Comparison of ENCODE assay signal across 1 cellular context in the genomic region with DNA sequence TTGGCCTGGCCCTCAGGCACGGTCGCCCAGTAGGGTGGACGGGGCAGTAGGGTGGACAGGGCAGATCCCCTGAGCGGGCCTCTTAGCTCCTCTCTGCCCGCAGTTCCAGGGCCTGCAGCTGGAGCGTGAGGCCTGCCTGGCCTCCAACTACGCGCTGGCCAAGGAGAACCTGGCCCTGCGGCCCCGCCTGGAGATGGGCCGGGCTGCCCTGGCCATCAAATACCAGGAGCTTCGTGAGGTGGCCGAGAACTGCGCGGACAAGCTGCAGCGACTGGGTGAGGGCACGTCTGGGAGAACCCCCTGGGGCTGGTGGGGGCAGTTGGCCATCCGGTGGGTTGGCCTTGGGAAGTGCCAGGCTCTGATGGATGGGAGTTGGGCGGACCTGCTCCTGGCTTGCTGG.
TF ChIP-seq lines count a peak whose summit lies in the region.

No MANE protein-coding gene starts in this region.

TF ChIP-seq in HepG2, 621 proteins besides CTCF, POLR2A, EP300 and RAD21:
- TF ChIP-seq ZNF780A (CRISPR knock-in tag; IDR thresholded peaks at IDR 0.05) (no peak), ZBTB38 (CRISPR knock-in tag; IDR thresholded peaks at IDR 0.05) (peak; percentile 17; the same call in 1 of the 2 replicates), AHDC1 (CRISPR knock-in tag; IDR thresholded peaks at IDR 0.05; ENCODE audit: borderline replicate concordance) (no peak)
